Comparison of ENCODE assay signal across 10 cellular contexts in the genomic region with DNA sequence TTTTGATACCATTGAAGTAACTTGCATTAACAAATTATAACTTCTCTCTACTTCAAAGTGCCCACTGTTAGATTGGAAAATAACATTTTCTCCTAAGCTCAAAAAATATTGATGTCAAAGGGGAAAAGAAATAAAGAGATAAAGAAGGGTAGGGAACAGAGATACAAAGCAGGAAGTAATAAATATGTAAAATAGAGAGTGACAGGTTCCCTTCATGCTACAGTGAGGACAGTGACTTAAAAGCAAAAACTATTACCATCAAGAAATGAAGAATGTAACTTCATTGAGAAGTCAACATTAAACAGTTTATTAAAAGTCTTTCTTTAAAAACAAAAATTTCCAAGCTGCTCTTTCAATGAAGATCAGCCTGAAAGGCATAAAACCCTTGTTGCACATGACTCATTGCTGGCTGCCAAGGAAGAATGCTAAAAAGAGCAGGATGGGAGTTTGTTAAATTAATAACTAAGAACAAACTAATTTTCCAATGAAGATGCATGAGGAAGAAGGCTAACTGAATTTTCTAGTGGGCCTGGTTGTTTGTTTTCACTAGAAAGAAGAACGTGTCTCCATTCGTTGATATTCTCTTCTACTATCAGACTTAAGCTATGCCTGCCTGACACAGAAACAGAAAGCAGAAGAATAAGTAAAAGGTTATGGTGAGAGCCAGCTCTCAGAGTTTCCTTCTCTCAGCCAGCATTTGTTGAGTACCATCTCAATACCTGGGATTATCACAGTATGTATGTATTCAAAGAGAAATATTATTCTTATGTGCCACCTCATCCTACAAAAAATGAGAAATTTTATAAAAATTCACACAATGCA.
DNase-seq lines count a peak whose midpoint lies in the region; ATAC-seq and TF ChIP-seq lines count a peak whose summit lies in the region.
"Had no signal": no experiment of that assay in that cellular context is flagged by ENCODE, and none has a peak within 500 bp of the region (broad histone marks: within the 10 kb centered on the region; RNA-seq: fewer than 3 reads in every experiment).

No MANE protein-coding gene starts in this region.

- WGBS in heart left ventricle, 4 donors: 28 to 53% (median 36%) methylated on average over 2 of the region's 2 CpGs
- WGBS in lower leg skin, 2 donors: 43 to 53% methylated on average over 2 of the region's 2 CpGs

- H3K4me3 ChIP-seq in astrocyte of the spinal cord (ENCODE audit: low read depth, low read length) (no peak overlapping the region), heart left ventricle (no peak overlapping the region), lower leg skin (ENCODE audit: low read depth, poor library complexity, severe bottlenecking) (no peak overlapping the region)
- H3K4me3 ChIP-seq: upper lobe of left lung had no signal

- TF ChIP-seq CTCF in astrocyte of the spinal cord (IDR thresholded peaks at IDR 0.05; ENCODE audit: low read depth, low read length): no peak
- no peak for TF ChIP-seq CTCF in heart left ventricle (IDR thresholded peaks at IDR 0.05)
- TF ChIP-seq CTCF in lower leg skin (IDR thresholded peaks at IDR 0.05): no peak

- H3K4me1 ChIP-seq in heart left ventricle: peaks cover 0 to 7% (median 0%) of the 10 kb centered on the region in 12 donors
- H3K4me1 ChIP-seq: upper lobe of left lung had no signal

- intact Hi-C loops in heart left ventricle (cut with DNase I) (loop anchor here in 1 of 10 donors (2.0 kb wide), 1 partner anchor 54 kb away; no protein-coding TSS in a partner anchor), lower leg skin (cut with DNase I; ENCODE audit: low total_unique reads) (no loop called here)

- in situ Hi-C loops in G401 (cut with HindIII; ENCODE audit: low sequenced_read_pairs): no loop called here
- in situ Hi-C loops in astrocyte of the spinal cord (cut with HindIII; ENCODE audit: low sequenced_read_pairs): no loop called here

- no peaks in the 10 kb centered on the region for H3K36me3 ChIP-seq in heart left ventricle
- H3K36me3 ChIP-seq: upper lobe of left lung had no signal

- TF ChIP-seq POLR2A in heart left ventricle (IDR thresholded peaks at IDR 0.05) (no peak), lower leg skin (IDR thresholded peaks at IDR 0.05) (no peak)

- H3K9me3 ChIP-seq in heart left ventricle: no peaks in the 10 kb centered on the region
- H3K9me3 ChIP-seq: upper lobe of left lung had no signal

- H3K27me3 ChIP-seq in heart left ventricle: no peaks in the 10 kb centered on the region
- H3K27me3 ChIP-seq: upper lobe of left lung had no signal

- peak; percentile 86 for ATAC-seq in GM21367 (IDR thresholded peaks at IDR 0.05; ENCODE audit: unreplicated experiment)
- peak; percentile 77 for ATAC-seq in HG03108 (IDR thresholded peaks at IDR 0.05; ENCODE audit: unreplicated experiment)
- no peak for ATAC-seq in heart left ventricle

- peak; percentile 29 for DNase-seq in G401 (ENCODE audit: low spot score)
- DNase-seq in astrocyte of the spinal cord (ENCODE audit: low read depth, low spot score): peak; percentile 69
- DNase-seq in NCI-H2227 treated with DMSO at 0.1 percent for 48 hours (lab: John Stamatoyannopoulos, UW): no peak
- DNase-seq in heart left ventricle: no peak
- DNase-seq in lower leg skin (ENCODE audit: low spot score in 2 of 2): no peak
- no peak for DNase-seq in HUDEP-2 (lab: John Stamatoyannopoulos, UW; ENCODE audit: unreplicated experiment in 76 of 76)
- DNase-seq: NCI-H2171 treated with DMSO at 0.1 percent for 48 hours, upper lobe of left lung had no signal

- H3K27ac ChIP-seq in heart left ventricle: no peak overlapping the region
- H3K27ac ChIP-seq: upper lobe of left lung had no signal

Comparison
In these comparisons a context has a peak if more than half of its experiments do, and no peak if none do; other contexts are left out.
1. DNase-seq: peak in G401 (single experiment) and astrocyte of the spinal cord (single experiment); none in NCI-H2227 treated with DMSO at 0.1 percent for 48 hours (single experiment), heart left ventricle (0 of 5), lower leg skin (0 of 2) and HUDEP-2 (0 of 76).
2. ATAC-seq: peak in GM21367 (single experiment) and HG03108 (single experiment); none in heart left ventricle (0 of 4).